In the genomic region with DNA sequence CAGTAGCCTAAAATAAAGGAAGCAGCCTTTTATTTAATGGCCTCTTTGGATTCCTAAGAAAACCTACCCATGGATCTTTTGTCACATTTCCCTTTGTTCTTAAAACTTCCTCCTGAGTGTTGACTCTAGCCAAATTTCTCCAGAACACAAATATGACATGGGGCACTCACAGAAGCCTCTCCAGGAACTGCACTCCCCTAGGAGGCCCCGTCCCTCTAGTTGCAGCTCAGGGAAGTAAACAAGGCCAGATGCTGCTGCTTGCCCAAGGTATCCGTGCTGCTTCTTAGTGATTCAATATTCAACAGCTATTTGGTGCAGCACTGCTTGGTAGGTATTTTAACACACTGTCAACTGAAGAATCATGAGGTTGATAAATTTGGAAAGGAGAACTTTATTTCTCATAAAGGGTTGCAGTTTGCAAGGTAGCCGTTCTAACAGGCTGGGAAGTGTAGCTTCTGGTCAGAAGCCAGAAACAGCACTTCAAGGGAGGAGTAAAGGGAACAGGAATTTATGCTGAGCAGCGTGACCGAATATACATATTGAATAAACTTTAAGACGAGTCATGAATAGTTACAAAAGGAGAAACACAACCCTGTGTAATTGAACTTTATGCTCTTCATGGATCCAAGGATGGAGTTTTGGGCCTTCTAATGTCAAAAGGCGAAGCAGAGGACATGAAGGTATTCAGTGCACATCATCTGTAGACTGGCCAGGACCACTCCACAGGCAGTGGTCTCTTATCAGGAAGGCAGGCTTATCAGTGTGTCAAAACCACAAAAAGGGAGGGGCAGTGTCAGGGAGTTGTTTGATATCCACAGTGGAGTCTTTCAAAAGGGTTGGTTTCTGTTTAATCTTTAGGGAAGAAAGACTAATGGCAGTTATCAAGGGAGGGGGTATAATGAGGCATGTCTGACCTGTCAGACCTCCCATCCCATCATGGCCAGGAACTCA, we compare ENCODE assay signal across 1 cellular context.
TF ChIP-seq lines count a peak whose summit lies in the region.

No MANE protein-coding gene starts in this region.

TF ChIP-seq in K562, 482 proteins besides CTCF, POLR2A, EP300 and RAD21 (continued from another document and continues in another):
- TF ChIP-seq, protein P1, sequence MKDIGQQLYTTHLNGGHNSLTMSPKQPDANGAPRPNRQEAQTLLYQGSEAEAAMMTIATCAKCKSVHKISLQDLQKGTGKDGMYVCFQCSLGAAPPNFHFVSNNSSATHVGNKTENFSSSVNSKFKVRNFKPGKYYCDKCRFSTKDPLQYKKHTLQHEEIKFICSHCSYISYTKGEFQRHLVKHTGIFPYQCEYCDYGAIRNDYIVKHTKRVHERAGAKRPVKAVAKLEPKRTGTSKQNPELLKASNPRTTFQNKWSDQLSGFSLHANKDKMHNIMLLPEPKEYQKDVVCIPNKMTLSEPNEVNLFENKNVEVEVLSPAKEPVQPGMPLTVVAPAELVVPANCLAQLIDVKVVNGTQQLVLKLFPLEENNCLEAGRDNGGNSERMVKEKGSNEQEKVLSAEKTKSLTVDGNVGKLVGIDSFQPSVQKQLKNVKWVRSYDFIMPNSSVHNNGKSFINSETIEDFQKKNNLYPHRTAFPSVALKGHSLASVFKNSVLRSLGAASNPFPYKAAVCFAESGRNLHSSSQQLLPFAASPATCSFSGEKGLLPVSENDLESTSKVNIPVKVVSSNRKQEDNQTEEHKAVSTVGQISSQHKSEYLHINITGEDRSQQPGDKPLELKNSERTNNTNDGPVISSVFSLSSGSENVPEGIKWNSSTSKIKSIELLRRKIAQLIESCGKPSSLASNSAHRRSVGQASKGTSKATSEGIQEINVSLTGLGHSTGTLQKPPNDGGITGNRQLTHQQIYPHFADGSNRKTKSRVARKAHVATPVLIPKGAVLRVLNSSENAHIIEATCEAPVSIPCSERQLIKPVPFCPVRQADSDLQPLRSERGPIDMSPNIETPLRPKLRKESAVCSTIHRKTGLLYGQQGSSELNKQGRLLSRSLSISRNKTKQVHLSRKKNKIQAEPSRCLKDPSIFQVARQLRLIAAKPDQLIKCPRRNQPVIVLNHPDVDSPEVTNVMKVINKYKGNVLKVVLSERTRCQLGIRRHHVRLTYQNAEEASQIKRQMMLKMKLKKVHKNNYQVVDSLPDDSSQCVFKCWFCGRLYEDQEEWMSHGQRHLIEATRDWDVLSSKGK (CRISPR knock-in tag; IDR thresholded peaks at IDR 0.05): no peak
- TF ChIP-seq ZNF316 (IDR thresholded peaks at IDR 0.05) (no peak), XRCC3 (IDR thresholded peaks at IDR 0.05) (no peak), SMAD3 (CRISPR knock-in tag; conservative IDR thresholded peaks at IDR 0.05) (no peak), ZNF57 (CRISPR knock-in tag; IDR thresholded peaks at IDR 0.05) (no peak), KDM1A (IDR thresholded peaks at IDR 0.05) (0 out of 4 replicates have a peak, but pooled peaks of 1 of the 2 experiments have one; percentile 34), PHF21A (IDR thresholded peaks at IDR 0.05; ENCODE audit: borderline replicate concordance, low read depth) (no peak), NFYB (IDR thresholded peaks at IDR 0.05; ENCODE audit: extremely low read depth, insufficient read length) (no peak), KLF16 (IDR thresholded peaks at IDR 0.05) (0 out of 2 replicates have a peak, but pooled peaks have one; percentile 13), ZNF347 (CRISPR knock-in tag; IDR thresholded peaks at IDR 0.05; ENCODE audit: low read depth) (no peak), SOX6 (IDR thresholded peaks at IDR 0.05) (peak; percentile 60; the same call in 1 of the 2 replicates), TCF7L2 (IDR thresholded peaks at IDR 0.05; ENCODE audit: low read depth, low read length) (no peak), ZNF384 (IDR thresholded peaks at IDR 0.05; ENCODE audit: low read depth, low read length) (no peak), HMG20A (CRISPR knock-in tag; conservative IDR thresholded peaks at IDR 0.05) (no peak), SMARCC2 (IDR thresholded peaks at IDR 0.05; ENCODE audit: low read depth) (peak; percentile 37; the same call in 1 of the 2 replicates), ZNF184 (CRISPR knock-in tag; IDR thresholded peaks at IDR 0.05) (no peak), CXXC5 (CRISPR knock-in tag; IDR thresholded peaks at IDR 0.05) (peak; percentile 28), BMI1 (IDR thresholded peaks at IDR 0.05; ENCODE audit: low read length) (no peak), NR2F6 (CRISPR knock-in tag; IDR thresholded peaks at IDR 0.05) (no peak), GABPB1 (CRISPR knock-in tag; IDR thresholded peaks at IDR 0.05) (no peak), ZNF232 (CRISPR knock-in tag; IDR thresholded peaks at IDR 0.05) (no peak), ZKSCAN3 (CRISPR knock-in tag; IDR thresholded peaks at IDR 0.05) (no peak), TEAD2 (tag; IDR thresholded peaks at IDR 0.05) (no peak), HNRNPL (IDR thresholded peaks at IDR 0.05; ENCODE audit: low read depth, low read length) (no peak), MAFG (tag; conservative IDR thresholded peaks at IDR 0.05) (no peak), RFX1 (IDR thresholded peaks at IDR 0.05) (no peak), ZNF695 (CRISPR knock-in tag; IDR thresholded peaks at IDR 0.05) (no peak), BRD4 (IDR thresholded peaks at IDR 0.05) (no peak), ZNF408 (CRISPR knock-in tag; IDR thresholded peaks at IDR 0.05; ENCODE audit: low read depth) (no peak), ELF2 (CRISPR knock-in tag; IDR thresholded peaks at IDR 0.05) (no peak), SIRT6 (IDR thresholded peaks at IDR 0.05; ENCODE audit: low read depth, low read length) (no peak), TAF7 (tag; IDR thresholded peaks at IDR 0.05) (no peak), YY1 (IDR thresholded peaks at IDR 0.05; ENCODE audit: borderline replicate concordance in 1 of 3, control insufficient read depth in 1 of 3, extremely low read depth in 1 of 3, insufficient read depth in 3 of 3, insufficient read length in 1 of 3, insufficient replicate concordance in 2 of 3, low read depth in 1 of 3, low read length in 2 of 3) (no peak), ZNF140 (CRISPR knock-in tag; IDR thresholded peaks at IDR 0.05) (no peak), HMGN3 (IDR thresholded peaks at IDR 0.05; ENCODE audit: borderline replicate concordance, extremely low read depth, insufficient read length, low read depth, low read length) (no peak)
- TF ChIP-seq, protein P2, sequence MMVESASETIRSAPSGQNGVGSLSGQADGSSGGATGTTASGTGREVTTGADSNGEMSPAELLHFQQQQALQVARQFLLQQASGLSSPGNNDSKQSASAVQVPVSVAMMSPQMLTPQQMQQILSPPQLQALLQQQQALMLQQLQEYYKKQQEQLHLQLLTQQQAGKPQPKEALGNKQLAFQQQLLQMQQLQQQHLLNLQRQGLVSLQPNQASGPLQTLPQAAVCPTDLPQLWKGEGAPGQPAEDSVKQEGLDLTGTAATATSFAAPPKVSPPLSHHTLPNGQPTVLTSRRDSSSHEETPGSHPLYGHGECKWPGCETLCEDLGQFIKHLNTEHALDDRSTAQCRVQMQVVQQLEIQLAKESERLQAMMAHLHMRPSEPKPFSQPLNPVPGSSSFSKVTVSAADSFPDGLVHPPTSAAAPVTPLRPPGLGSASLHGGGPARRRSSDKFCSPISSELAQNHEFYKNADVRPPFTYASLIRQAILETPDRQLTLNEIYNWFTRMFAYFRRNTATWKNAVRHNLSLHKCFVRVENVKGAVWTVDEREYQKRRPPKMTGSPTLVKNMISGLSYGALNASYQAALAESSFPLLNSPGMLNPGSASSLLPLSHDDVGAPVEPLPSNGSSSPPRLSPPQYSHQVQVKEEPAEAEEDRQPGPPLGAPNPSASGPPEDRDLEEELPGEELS (CRISPR knock-in tag; IDR thresholded peaks at IDR 0.05; ENCODE audit: borderline replicate concordance): no peak
- TF ChIP-seq, protein P3, sequence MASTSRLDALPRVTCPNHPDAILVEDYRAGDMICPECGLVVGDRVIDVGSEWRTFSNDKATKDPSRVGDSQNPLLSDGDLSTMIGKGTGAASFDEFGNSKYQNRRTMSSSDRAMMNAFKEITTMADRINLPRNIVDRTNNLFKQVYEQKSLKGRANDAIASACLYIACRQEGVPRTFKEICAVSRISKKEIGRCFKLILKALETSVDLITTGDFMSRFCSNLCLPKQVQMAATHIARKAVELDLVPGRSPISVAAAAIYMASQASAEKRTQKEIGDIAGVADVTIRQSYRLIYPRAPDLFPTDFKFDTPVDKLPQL (IDR thresholded peaks at IDR 0.05; ENCODE audit: extremely low read depth, insufficient read length): no peak
- TF ChIP-seq, protein P4, sequence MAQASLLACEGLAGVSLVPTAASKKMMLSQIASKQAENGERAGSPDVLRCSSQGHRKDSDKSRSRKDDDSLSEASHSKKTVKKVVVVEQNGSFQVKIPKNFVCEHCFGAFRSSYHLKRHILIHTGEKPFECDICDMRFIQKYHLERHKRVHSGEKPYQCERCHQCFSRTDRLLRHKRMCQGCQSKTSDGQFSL (CRISPR knock-in tag; IDR thresholded peaks at IDR 0.05): no peak
- TF ChIP-seq, protein P4 (tag; IDR thresholded peaks at IDR 0.05): no peak
- TF ChIP-seq, protein P5, sequence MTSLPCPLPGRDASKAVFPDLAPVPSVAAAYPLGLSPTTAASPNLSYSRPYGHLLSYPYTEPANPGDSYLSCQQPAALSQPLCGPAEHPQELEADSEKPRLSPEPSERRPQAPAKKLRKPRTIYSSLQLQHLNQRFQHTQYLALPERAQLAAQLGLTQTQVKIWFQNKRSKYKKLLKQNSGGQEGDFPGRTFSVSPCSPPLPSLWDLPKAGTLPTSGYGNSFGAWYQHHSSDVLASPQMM (CRISPR knock-in tag; IDR thresholded peaks at IDR 0.05): no peak
- TF ChIP-seq, protein P6, sequence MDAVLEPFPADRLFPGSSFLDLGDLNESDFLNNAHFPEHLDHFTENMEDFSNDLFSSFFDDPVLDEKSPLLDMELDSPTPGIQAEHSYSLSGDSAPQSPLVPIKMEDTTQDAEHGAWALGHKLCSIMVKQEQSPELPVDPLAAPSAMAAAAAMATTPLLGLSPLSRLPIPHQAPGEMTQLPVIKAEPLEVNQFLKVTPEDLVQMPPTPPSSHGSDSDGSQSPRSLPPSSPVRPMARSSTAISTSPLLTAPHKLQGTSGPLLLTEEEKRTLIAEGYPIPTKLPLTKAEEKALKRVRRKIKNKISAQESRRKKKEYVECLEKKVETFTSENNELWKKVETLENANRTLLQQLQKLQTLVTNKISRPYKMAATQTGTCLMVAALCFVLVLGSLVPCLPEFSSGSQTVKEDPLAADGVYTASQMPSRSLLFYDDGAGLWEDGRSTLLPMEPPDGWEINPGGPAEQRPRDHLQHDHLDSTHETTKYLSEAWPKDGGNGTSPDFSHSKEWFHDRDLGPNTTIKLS (IDR thresholded peaks at IDR 0.05; ENCODE audit: borderline replicate concordance, low read depth): no peak
- TF ChIP-seq, protein P7, sequence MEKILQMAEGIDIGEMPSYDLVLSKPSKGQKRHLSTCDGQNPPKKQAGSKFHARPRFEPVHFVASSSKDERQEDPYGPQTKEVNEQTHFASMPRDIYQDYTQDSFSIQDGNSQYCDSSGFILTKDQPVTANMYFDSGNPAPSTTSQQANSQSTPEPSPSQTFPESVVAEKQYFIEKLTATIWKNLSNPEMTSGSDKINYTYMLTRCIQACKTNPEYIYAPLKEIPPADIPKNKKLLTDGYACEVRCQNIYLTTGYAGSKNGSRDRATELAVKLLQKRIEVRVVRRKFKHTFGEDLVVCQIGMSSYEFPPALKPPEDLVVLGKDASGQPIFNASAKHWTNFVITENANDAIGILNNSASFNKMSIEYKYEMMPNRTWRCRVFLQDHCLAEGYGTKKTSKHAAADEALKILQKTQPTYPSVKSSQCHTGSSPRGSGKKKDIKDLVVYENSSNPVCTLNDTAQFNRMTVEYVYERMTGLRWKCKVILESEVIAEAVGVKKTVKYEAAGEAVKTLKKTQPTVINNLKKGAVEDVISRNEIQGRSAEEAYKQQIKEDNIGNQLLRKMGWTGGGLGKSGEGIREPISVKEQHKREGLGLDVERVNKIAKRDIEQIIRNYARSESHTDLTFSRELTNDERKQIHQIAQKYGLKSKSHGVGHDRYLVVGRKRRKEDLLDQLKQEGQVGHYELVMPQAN (IDR thresholded peaks at IDR 0.05; ENCODE audit: borderline replicate concordance): no peak
- TF ChIP-seq, protein P8, sequence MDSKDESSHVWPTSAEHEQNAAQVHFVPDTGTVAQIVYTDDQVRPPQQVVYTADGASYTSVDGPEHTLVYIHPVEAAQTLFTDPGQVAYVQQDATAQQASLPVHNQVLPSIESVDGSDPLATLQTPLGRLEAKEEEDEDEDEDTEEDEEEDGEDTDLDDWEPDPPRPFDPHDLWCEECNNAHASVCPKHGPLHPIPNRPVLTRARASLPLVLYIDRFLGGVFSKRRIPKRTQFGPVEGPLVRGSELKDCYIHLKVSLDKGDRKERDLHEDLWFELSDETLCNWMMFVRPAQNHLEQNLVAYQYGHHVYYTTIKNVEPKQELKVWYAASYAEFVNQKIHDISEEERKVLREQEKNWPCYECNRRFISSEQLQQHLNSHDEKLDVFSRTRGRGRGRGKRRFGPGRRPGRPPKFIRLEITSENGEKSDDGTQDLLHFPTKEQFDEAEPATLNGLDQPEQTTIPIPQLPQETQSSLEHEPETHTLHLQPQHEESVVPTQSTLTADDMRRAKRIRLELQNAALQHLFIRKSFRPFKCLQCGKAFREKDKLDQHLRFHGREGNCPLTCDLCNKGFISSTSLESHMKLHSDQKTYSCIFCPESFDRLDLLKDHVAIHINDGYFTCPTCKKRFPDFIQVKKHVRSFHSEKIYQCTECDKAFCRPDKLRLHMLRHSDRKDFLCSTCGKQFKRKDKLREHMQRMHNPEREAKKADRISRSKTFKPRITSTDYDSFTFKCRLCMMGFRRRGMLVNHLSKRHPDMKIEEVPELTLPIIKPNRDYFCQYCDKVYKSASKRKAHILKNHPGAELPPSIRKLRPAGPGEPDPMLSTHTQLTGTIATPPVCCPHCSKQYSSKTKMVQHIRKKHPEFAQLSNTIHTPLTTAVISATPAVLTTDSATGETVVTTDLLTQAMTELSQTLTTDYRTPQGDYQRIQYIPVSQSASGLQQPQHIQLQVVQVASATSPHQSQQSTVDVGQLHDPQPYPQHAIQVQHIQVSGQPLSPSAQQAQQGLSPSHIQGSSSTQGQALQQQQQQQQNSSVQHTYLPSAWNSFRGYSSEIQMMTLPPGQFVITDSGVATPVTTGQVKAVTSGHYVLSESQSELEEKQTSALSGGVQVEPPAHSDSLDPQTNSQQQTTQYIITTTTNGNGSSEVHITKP (IDR thresholded peaks at IDR 0.05; ENCODE audit: partially characterized antibody): no peak
- TF ChIP-seq, protein P9, sequence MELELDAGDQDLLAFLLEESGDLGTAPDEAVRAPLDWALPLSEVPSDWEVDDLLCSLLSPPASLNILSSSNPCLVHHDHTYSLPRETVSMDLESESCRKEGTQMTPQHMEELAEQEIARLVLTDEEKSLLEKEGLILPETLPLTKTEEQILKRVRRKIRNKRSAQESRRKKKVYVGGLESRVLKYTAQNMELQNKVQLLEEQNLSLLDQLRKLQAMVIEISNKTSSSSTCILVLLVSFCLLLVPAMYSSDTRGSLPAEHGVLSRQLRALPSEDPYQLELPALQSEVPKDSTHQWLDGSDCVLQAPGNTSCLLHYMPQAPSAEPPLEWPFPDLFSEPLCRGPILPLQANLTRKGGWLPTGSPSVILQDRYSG (tag; conservative IDR thresholded peaks at IDR 0.05; ENCODE audit: low read depth): 0 out of 2 replicates have a peak, but pooled peaks have one; percentile 7
